In genomic region chr11:119338318-119338890, GRCh38 we compare ENCODE assay signal across 8 cellular contexts. TPM values are rescaled to one million over a fixed set of nuclear protein-coding genes. Genes with fewer than 3 reads are reported as not detected.
DNase-seq lines count a peak whose midpoint lies in the region; ATAC-seq, FAIRE-seq and TF ChIP-seq lines count a peak whose summit lies in the region.

No MANE protein-coding gene starts in this region.

- no peak for FAIRE-seq in kidney (lab: Jason Lieb, UNC)

- intact Hi-C loops in kidney (cut with DNase I) = no loop called here

- peaks cover 14 to 35% of the 10 kb centered on the region in 2 donors for H3K4me1 ChIP-seq in kidney (ENCODE audit: control insufficient read depth in 1 of 2, insufficient read depth in 1 of 2, low read depth in 1 of 2, low read length in 2 of 2)

- H3K36me3 ChIP-seq in kidney (ENCODE audit: control insufficient read depth in 1 of 2, insufficient read depth in 2 of 2, low read length in 2 of 2) = no peaks in the 10 kb centered on the region

- no peak overlapping the region for H3K27ac ChIP-seq in kidney (ENCODE audit: low read depth in 2 of 2, low read length in 2 of 2)

- peak overlapping the region in 1 of 2 donors; percentile 40 for H3K9ac ChIP-seq in kidney (ENCODE audit: low read length in 2 of 2)

- H3K4me3 ChIP-seq in WI38 (ENCODE audit: low read depth, low read length) = peak overlapping the region; percentile 64
- H3K4me3 ChIP-seq in kidney (ENCODE audit: low read length in 2 of 2) = peak overlapping the region in 1 of 2 donors; percentile 56

- DNase-seq in activated gamma-delta T cell treated with Interleukin-2 at 50 U/mL for 16 hours (peak; percentile 60), activated gamma-delta T cell (lab: John Stamatoyannopoulos, UW) (no peak), NCI-H1105 treated with DMSO at 0.1 percent for 48 hours (lab: John Stamatoyannopoulos, UW) (peak; percentile 76), cerebellar cortex (ENCODE audit: low spot score) (peak; percentile 88), kidney (peak; percentile 87)
- DNase-seq in stimulated activated CD4-positive, alpha-beta T cell treated with anti-CD3 and anti-CD28 coated beads, Interleukin-1b, Interleukin-23, amount 100 ng/mL, for 4 hours (ENCODE audit: low read depth in 2 of 2) = peak; percentile 56 to 61

- peak; percentile 79 for TF ChIP-seq CTCF in WI38 (IDR thresholded peaks at IDR 0.05; ENCODE audit: low read depth, low read length)
- TF ChIP-seq CTCF in kidney (IDR thresholded peaks at IDR 0.05; ENCODE audit: borderline replicate concordance, extremely low read depth, insufficient read depth) = peak; percentile 79

- no peak for ATAC-seq in HG03097 (IDR thresholded peaks at IDR 0.05; ENCODE audit: low FRiP score, unreplicated experiment)

- H3K9me3 ChIP-seq in kidney (ENCODE audit: control insufficient read depth in 1 of 2, low read length in 2 of 2) = no peaks in the 10 kb centered on the region

RNA-seq across cellular contexts. Expression of gene C1QTNF5, which starts 2.3 kb away (rescaled TPM):
- total RNA-seq in kidney = 42.8 TPM
- polyA plus RNA-seq in kidney (ENCODE audit: insufficient read depth, low read depth, low replicate concordance) = 40.4 TPM

RNA-seq across cellular contexts. Expression of gene RNF26, which starts 4.1 kb away (rescaled TPM):
- 23.5 TPM for total RNA-seq in kidney
- 18.2 TPM for polyA plus RNA-seq in kidney (ENCODE audit: insufficient read depth, low read depth, low replicate concordance)

RNA-seq across cellular contexts. Expression of gene MFRP, which starts 8.1 kb away (rescaled TPM):
- not detected for total RNA-seq in kidney
- polyA plus RNA-seq in kidney (ENCODE audit: insufficient read depth, low read depth, low replicate concordance) = not detected

RNA-seq across cellular contexts. Expression of gene MCAM, which starts 21.5 kb away (rescaled TPM):
- 137 TPM for total RNA-seq in kidney
- 42.1 TPM for polyA plus RNA-seq in kidney (ENCODE audit: insufficient read depth, low read depth, low replicate concordance)

RNA-seq across cellular contexts. Expression of gene USP2, which starts 43.1 kb away (rescaled TPM):
- total RNA-seq in kidney = 30.4 TPM
- 57.6 TPM for polyA plus RNA-seq in kidney (ENCODE audit: insufficient read depth, low read depth, low replicate concordance)
